8 cellular contexts compared by ENCODE assay signal in genomic region chr1:67723620-67724019, GRCh38. TPM values are rescaled to one million over a fixed set of nuclear protein-coding genes. Genes with fewer than 3 reads are reported as not detected.
DNase-seq lines count a peak whose midpoint lies in the region; FAIRE-seq and TF ChIP-seq lines count a peak whose summit lies in the region.

No MANE protein-coding gene starts in this region.

- no peak overlapping the region for H3K4me3 Mint-ChIP-seq in H9

- H3K79me2 ChIP-seq in H9 (ENCODE audit: insufficient read depth, low read length) = no peaks in the 10 kb centered on the region

- H3K18ac ChIP-seq in H9 (ENCODE audit: insufficient read length, low read depth, low read length) = peak overlapping the region; percentile 11

- no peak overlapping the region for H2BK5ac ChIP-seq in H9 (ENCODE audit: insufficient read length, low read length)

- no peaks in the 10 kb centered on the region for H3K36me3 ChIP-seq in left ventricle myocardium inferior

- H3K56ac ChIP-seq in H9 (ENCODE audit: insufficient read length, low read depth, low read length) = no peak overlapping the region

- H3K4me2 ChIP-seq in H9 (ENCODE audit: insufficient read depth, insufficient read length, low read length) = no peak overlapping the region

- peaks cover 8 to 13% of the 10 kb centered on the region in 2 experiments for H3K4me1 Mint-ChIP-seq in H9

- H3K27ac Mint-ChIP-seq in H9 = no peak overlapping the region

- H3K14ac ChIP-seq in H9 (ENCODE audit: insufficient read depth, low read length) = no peak overlapping the region

- no peak overlapping the region for H4K5ac ChIP-seq in H9 (ENCODE audit: insufficient read length, low read depth, low read length)

- H3K27me3 Mint-ChIP-seq in H9 (ENCODE audit: low read depth) = no peaks in the 10 kb centered on the region

- no peak overlapping the region for H3K9ac ChIP-seq in H9 (ENCODE audit: extremely low read depth, insufficient read length, low read length)

- H2BK15ac ChIP-seq in H9 (ENCODE audit: low read depth, low read length) = no peak overlapping the region

- DNase-seq in GM12865 (ENCODE audit: low read depth) (peak; percentile 46), H9 (no peak), OCI-M1 (lab: John Stamatoyannopoulos, UW) (peak; percentile 45), left ventricle myocardium inferior (no peak), islet precursor cell (no peak), frontal cortex (ENCODE audit: low spot score in 2 of 2) (no peak), midbrain (lab: John Stamatoyannopoulos, UW) (no peak), NK-92 (lab: John Stamatoyannopoulos, UW; ENCODE audit: unreplicated experiment) (no peak)

- no peak for FAIRE-seq in frontal cortex (lab: Jason Lieb, UNC)

- no peak overlapping the region for H3T11ph ChIP-seq in H9 (ENCODE audit: low read length)

- no peaks in the 10 kb centered on the region for H3K79me1 ChIP-seq in H9 (ENCODE audit: insufficient read depth, low read depth, low read length, poor library complexity, severe bottlenecking)

- no peaks in the 10 kb centered on the region for H4K20me1 ChIP-seq in H9 (ENCODE audit: control insufficient read depth, insufficient read depth, insufficient read length)

- H2AK5ac ChIP-seq in H9 (ENCODE audit: insufficient read length, low read length) = no peak overlapping the region

- H3K27me3 ChIP-seq in H9 (ENCODE audit: insufficient read depth, low read length) (no peaks in the 10 kb centered on the region), left ventricle myocardium inferior (ENCODE audit: low read depth) (no peaks in the 10 kb centered on the region)

- H3K4me1 ChIP-seq in H9 (ENCODE audit: insufficient read depth, low read length) (peaks cover 3% of the 10 kb centered on the region), left ventricle myocardium inferior (peaks cover 68% of the 10 kb centered on the region)

- H3K4me3 ChIP-seq in GM12865 (ENCODE audit: low read depth, low read length) (no peak overlapping the region), left ventricle myocardium inferior (no peak overlapping the region)

- no peak overlapping the region for H2AFZ ChIP-seq in H9 (ENCODE audit: low read length)

- no peak overlapping the region for H2BK12ac ChIP-seq in H9 (ENCODE audit: insufficient read length, low read depth, low read length)

- H4K8ac ChIP-seq in H9 (replicated peaks; ENCODE audit: insufficient read length, low read depth, low read length) = no peak overlapping the region

- no peak overlapping the region for H2BK20ac ChIP-seq in H9 (ENCODE audit: low read depth, low read length, poor library complexity, severe bottlenecking)

- no peak overlapping the region for H2BK120ac ChIP-seq in H9 (ENCODE audit: low read depth, low read length, poor library complexity, severe bottlenecking)

- intact Hi-C loops in left ventricle myocardium inferior (cut with micrococcal nuclease) = no loop called here

- H3K23ac ChIP-seq in H9 (ENCODE audit: insufficient read length, low read depth, low read length) = no peak overlapping the region

- no peaks in the 10 kb centered on the region for H3K36me3 Mint-ChIP-seq in H9 (ENCODE audit: insufficient read depth in 1 of 3, low read depth in 3 of 3)

- no peaks in the 10 kb centered on the region for H3K23me2 ChIP-seq in H9 (ENCODE audit: insufficient read length, low read depth, low read length, poor library complexity, severe bottlenecking)

- TF ChIP-seq CTCF in GM12865 (IDR thresholded peaks at IDR 0.05; ENCODE audit: insufficient read depth, low read depth, low read length, missing control alignments) (no peak), H9 (conservative IDR thresholded peaks at IDR 0.05) (no peak), left ventricle myocardium inferior (IDR thresholded peaks at IDR 0.05; ENCODE audit: borderline replicate concordance) (no peak)

- H3K9me3 ChIP-seq in H9 (ENCODE audit: control insufficient read depth, low read depth, low read length) = no peaks in the 10 kb centered on the region
- H3K9me3 ChIP-seq in left ventricle myocardium inferior (replicated peaks) = no peaks in the 10 kb centered on the region

- H3K4ac ChIP-seq in H9 (ENCODE audit: low read depth, low read length) = no peak overlapping the region

- no peaks in the 10 kb centered on the region for H3K9me3 Mint-ChIP-seq in H9

- no peak overlapping the region for H3K27ac ChIP-seq in H9 (ENCODE audit: insufficient read length, low read depth, low read length)
- peak overlapping the region; percentile 73 for H3K27ac ChIP-seq in left ventricle myocardium inferior (replicated peaks)

- H4K91ac ChIP-seq in H9 (ENCODE audit: insufficient read length, low read depth, low read length) = no peak overlapping the region

- WGBS in H9 (ENCODE audit: extremely low coverage, insufficient read length, low lambda C conversion rate) = no CpG with 5 or more reads among the region's 2 CpGs

RNA-seq across cellular contexts. Expression of gene GADD45A, which starts 38.6 kb away (rescaled TPM):
- total RNA-seq in H9 (2021) (22.8 and 25.0 TPM in 2 replicates), left ventricle myocardium inferior (65.0 TPM), frontal cortex (6.1 TPM)

Comparison
In these comparisons a context has a peak if more than half of its experiments do, and no peak if none do; other contexts are left out.
1. DNase-seq: peak in GM12865 (single experiment) and OCI-M1 (single experiment); none in H9 (single experiment), left ventricle myocardium inferior (single experiment), islet precursor cell (single experiment), frontal cortex (0 of 2), midbrain (single experiment) and NK-92 (single experiment).